ENCODE assay signal across 9 cellular contexts in the genomic region with DNA sequence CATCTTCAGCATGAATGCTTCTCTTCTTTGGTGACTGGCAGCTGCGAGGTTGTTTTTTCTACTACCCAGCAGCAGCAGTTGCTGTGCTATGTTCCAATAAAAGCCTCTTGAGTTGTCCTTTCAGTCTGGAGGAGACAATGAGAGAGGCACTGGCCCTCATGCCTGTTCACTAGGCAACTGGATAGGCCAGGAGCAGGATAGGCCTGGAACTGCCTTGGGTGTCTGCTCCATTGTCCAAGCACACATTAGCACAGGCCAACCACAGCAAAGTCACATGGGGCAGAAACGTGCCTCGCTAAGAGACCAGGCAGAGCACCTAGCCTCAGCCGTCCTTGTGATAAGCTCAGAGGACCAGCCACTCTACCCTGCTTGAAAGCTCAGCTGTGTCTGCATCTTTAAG.
DNase-seq lines count a peak whose midpoint lies in the region; ATAC-seq and TF ChIP-seq lines count a peak whose summit lies in the region.
"Had no signal": no experiment of that assay in that cellular context is flagged by ENCODE, and none has a peak within 500 bp of the region (broad histone marks: within the 10 kb centered on the region; RNA-seq: fewer than 3 reads in every experiment).

No MANE protein-coding gene starts in this region.

- H3K36me3 Mint-ChIP-seq in osteocyte (ENCODE audit: unreplicated experiment): no peaks in the 10 kb centered on the region

- DNase-seq in ELF-1 (ENCODE audit: low read depth, low spot score) (peak; percentile 55), NCI-H510A treated with DMSO at 0.1 percent for 48 hours (lab: John Stamatoyannopoulos, UW) (peak; percentile 96), Right ventricle myocardium inferior (ENCODE audit: missing footprints) (no peak), osteocyte (ENCODE audit: extremely low spot score, unreplicated experiment) (no peak), GM20000 (ENCODE audit: low spot score) (no peak), ecto neural progenitor cell (ENCODE audit: low spot score) (no peak), HAP-1 (ENCODE audit: low spot score in 2 of 2) (no peak)
- no peak for DNase-seq in activated CD8-positive, alpha-beta memory T cell treated with anti-CD3 and anti-CD28 coated beads for 24 hours

- no peaks in the 10 kb centered on the region for H3K9me3 ChIP-seq in HAP-1

- ATAC-seq in Right ventricle myocardium inferior: peak; percentile 90

- peaks cover 8% of the 10 kb centered on the region; the same call in 1 of the 2 replicates for H3K27me3 ChIP-seq in HAP-1 (ENCODE audit: low read depth)

- H3K4me3 ChIP-seq in HAP-1: no peak overlapping the region

- peaks cover 27% of the 10 kb centered on the region for H3K4me1 Mint-ChIP-seq in osteocyte (ENCODE audit: unreplicated experiment)

- H3K4me1 ChIP-seq in HAP-1: no peaks in the 10 kb centered on the region

- intact Hi-C loops in Right ventricle myocardium inferior (cut with DNase I): loop anchor here (5.0 kb wide), 1 partner anchor 108 kb away; no protein-coding TSS in a partner anchor

- no peaks in the 10 kb centered on the region for H3K27me3 Mint-ChIP-seq in osteocyte (ENCODE audit: unreplicated experiment)

- TF ChIP-seq CTCF in osteocyte (IDR thresholded peaks at IDR 0.05) (no peak), GM20000 (IDR thresholded peaks at IDR 0.05; ENCODE audit: extremely low read depth, missing control alignments) (no peak)

- no peaks in the 10 kb centered on the region for H3K36me3 ChIP-seq in HAP-1 (replicated peaks)

- H3K4me3 Mint-ChIP-seq in osteocyte (ENCODE audit: unreplicated experiment): no peak overlapping the region
- H3K4me3 Mint-ChIP-seq: activated T-helper 1 cell treated with anti-CD3 and anti-CD28 coated beads, Interleukin-12 subunit alpha, Interleukin-12 subunit beta, Interleukin-2, Interleukin-4 antibody, amounts not matched to agents 30 ng/mL and 10 ng/mL and 1 ng/mL, durations not matched to agents 14 hours and 24 hours and 36 hours had no signal

- in situ Hi-C loops in HAP-1 (cut with MboI; ENCODE audit: low sequenced_read_pairs): no loop called here

- peak overlapping the region; percentile 29 for H3K27ac Mint-ChIP-seq in osteocyte (ENCODE audit: unreplicated experiment)
- H3K27ac Mint-ChIP-seq: activated T-helper 1 cell treated with anti-CD3 and anti-CD28 coated beads, Interleukin-12 subunit alpha, Interleukin-12 subunit beta, Interleukin-2, Interleukin-4 antibody, amounts not matched to agents 30 ng/mL and 10 ng/mL and 1 ng/mL, durations not matched to agents 14 hours and 24 hours and 36 hours had no signal

- H3K9me3 Mint-ChIP-seq in osteocyte (ENCODE audit: unreplicated experiment): no peaks in the 10 kb centered on the region
- H3K9me3 Mint-ChIP-seq: activated T-helper 1 cell treated with anti-CD3 and anti-CD28 coated beads, Interleukin-12 subunit alpha, Interleukin-12 subunit beta, Interleukin-2, Interleukin-4 antibody, amounts not matched to agents 30 ng/mL and 10 ng/mL and 1 ng/mL, durations not matched to agents 14 hours and 24 hours and 36 hours had no signal

Comparison
In these comparisons a context has a peak if more than half of its experiments do, and no peak if none do; other contexts are left out.
1. DNase-seq: peak in ELF-1 (single experiment) and NCI-H510A treated with DMSO at 0.1 percent for 48 hours (single experiment); none in Right ventricle myocardium inferior (single experiment), osteocyte (single experiment), activated CD8-positive, alpha-beta memory T cell treated with anti-CD3 and anti-CD28 coated beads for 24 hours (single experiment), GM20000 (single experiment), ecto neural progenitor cell (single experiment) and HAP-1 (0 of 2).